In the genomic region with DNA sequence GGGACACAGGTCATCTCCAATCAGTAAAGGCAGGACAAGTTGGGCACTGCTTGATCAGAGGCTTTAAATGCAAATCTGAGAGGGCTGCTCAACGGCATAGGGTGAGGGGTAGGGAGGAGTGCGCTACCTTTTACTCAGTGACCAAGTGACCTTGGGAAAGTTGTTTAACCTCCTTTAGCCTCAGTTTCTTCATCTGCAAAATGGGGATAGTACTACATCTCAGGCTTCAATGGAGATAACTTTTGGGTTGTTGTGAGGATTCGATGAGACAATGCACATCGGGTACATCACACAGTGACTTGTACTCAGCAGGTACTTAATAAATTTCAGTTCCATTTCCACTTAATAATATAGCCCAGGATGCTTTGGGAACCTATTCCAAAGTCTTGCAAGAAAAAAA, we compare ENCODE assay signal across 1 cellular context.
TF ChIP-seq lines count a peak whose summit lies in the region.

No MANE protein-coding gene starts in this region.

TF ChIP-seq in HepG2, 621 proteins besides CTCF, POLR2A, EP300 and RAD21 (continued from another document):
- TF ChIP-seq, protein P1, sequence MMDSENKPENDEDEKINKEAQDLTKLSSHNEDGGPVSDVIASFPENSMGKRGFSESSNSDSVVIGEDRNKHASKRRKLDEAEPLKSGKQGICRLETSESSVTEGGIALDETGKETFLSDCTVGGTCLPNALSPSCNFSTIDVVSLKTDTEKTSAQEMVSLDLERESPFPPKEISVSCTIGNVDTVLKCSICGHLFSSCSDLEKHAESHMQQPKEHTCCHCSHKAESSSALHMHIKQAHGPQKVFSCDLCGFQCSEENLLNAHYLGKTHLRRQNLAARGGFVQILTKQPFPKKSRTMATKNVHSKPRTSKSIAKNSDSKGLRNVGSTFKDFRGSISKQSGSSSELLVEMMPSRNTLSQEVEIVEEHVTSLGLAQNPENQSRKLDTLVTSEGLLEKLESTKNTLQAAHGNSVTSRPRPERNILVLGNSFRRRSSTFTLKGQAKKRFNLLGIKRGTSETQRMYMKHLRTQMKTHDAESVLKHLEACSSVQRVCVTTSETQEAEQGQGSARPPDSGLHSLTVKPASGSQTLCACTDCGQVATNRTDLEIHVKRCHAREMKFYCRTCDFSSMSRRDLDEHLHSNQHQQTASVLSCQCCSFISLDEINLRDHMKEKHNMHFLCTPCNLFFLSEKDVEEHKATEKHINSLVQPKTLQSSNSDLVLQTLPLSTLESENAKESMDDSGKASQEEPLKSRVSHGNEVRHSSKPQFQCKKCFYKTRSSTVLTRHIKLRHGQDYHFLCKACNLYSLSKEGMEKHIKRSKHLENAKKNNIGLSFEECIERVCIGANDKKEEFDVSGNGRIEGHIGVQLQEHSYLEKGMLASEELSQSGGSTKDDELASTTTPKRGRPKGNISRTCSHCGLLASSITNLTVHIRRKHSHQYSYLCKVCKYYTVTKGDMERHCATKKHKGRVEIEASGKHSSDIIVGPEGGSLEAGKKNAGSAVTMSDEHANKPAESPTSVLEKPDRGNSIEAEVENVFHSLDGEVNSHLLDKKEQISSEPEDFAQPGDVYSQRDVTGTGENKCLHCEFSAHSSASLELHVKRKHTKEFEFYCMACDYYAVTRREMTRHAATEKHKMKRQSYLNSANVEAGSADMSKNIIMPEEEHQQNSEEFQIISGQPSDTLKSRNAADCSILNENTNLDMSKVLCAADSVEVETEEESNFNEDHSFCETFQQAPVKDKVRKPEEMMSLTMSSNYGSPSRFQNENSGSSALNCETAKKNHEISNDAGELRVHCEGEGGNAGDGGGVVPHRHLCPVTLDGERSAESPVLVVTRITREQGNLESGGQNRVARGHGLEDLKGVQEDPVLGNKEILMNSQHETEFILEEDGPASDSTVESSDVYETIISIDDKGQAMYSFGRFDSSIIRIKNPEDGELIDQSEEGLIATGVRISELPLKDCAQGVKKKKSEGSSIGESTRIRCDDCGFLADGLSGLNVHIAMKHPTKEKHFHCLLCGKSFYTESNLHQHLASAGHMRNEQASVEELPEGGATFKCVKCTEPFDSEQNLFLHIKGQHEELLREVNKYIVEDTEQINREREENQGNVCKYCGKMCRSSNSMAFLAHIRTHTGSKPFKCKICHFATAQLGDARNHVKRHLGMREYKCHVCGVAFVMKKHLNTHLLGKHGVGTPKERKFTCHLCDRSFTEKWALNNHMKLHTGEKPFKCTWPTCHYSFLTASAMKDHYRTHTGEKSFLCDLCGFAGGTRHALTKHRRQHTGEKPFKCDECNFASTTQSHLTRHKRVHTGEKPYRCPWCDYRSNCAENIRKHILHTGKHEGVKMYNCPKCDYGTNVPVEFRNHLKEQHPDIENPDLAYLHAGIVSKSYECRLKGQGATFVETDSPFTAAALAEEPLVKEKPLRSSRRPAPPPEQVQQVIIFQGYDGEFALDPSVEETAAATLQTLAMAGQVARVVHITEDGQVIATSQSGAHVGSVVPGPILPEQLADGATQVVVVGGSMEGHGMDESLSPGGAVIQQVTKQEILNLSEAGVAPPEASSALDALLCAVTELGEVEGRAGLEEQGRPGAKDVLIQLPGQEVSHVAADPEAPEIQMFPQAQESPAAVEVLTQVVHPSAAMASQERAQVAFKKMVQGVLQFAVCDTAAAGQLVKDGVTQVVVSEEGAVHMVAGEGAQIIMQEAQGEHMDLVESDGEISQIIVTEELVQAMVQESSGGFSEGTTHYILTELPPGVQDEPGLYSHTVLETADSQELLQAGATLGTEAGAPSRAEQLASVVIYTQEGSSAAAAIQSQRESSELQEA (CRISPR knock-in tag; IDR thresholded peaks at IDR 0.05; ENCODE audit: not compliant biosample characterization): no peak
- TF ChIP-seq YEATS4 (CRISPR knock-in tag; IDR thresholded peaks at IDR 0.05; ENCODE audit: borderline replicate concordance): no peak
- no peak for TF ChIP-seq PHF8 (CRISPR knock-in tag; IDR thresholded peaks at IDR 0.05)
